Comparison of ENCODE assay signal across 18 cellular contexts in genomic region chr19:48629297-48629598, GRCh38. TPM values are rescaled to one million over a fixed set of nuclear protein-coding genes. Genes with fewer than 3 reads are reported as not detected.
DNase-seq lines count a peak whose midpoint lies in the region; ATAC-seq and TF ChIP-seq lines count a peak whose summit lies in the region.
"Had no signal": no experiment of that assay in that cellular context is flagged by ENCODE, and none has a peak within 500 bp of the region (broad histone marks: within the 10 kb centered on the region; RNA-seq: fewer than 3 reads in every experiment).

No MANE protein-coding gene starts in this region.

- DNase-seq in dorsolateral prefrontal cortex (no peak), upper lobe of right lung (peak; percentile 66), HPDE6-E6E7 (ENCODE audit: extremely low spot score) (no peak), left colon (no peak), foreskin melanocyte (no peak)
- DNase-seq: activated CD4-positive, alpha-beta T cell treated with anti-CD3 and anti-CD28 coated beads, Interleukin-2, amount 50 U/mL, for 4 hours; activated T-cell treated with anti-CD3 and anti-CD28 coated beads, Interleukin-2, amount 50 U/mL, for 24 hours; GOT3; NCI-H1694; NCI-H2227 treated with DMSO at 0.1 percent for 48 hours; T-cell had no signal

- no peaks in the 10 kb centered on the region for H3K27me3 ChIP-seq in HUES48 (ENCODE audit: control insufficient read depth, insufficient read depth, low read length)
- no peaks in the 10 kb centered on the region for H3K27me3 ChIP-seq in dorsolateral prefrontal cortex
- H3K27me3 ChIP-seq in neural cell (ENCODE audit: insufficient read depth, low read depth, low read length): no peaks in the 10 kb centered on the region
- H3K27me3 ChIP-seq in upper lobe of right lung: no peaks in the 10 kb centered on the region
- H3K27me3 ChIP-seq: BLaER1, right lobe of liver had no signal

- H3K9ac ChIP-seq in HUES48 (ENCODE audit: low read depth, low read length): no peak overlapping the region
- no peak overlapping the region for H3K9ac ChIP-seq in neural cell (ENCODE audit: low read length)
- H3K9ac ChIP-seq: BLaER1 had no signal

- H3K4me1 ChIP-seq in HUES48 (ENCODE audit: control insufficient read depth, insufficient read depth, low read length): peaks cover 28% of the 10 kb centered on the region
- peaks cover 43% of the 10 kb centered on the region for H3K4me1 ChIP-seq in upper lobe of right lung

- TF ChIP-seq CTCF in dorsolateral prefrontal cortex (IDR thresholded peaks at IDR 0.05 in 54 of 56, conservative IDR thresholded peaks at IDR 0.05 in 2 of 56; ENCODE audit: low read depth in 1 of 56, partially characterized antibody in 56 of 56): no peak
- TF ChIP-seq CTCF in neural cell (IDR thresholded peaks at IDR 0.05; ENCODE audit: poor library complexity, severe bottlenecking): no peak
- no peak for TF ChIP-seq CTCF in upper lobe of right lung (IDR thresholded peaks at IDR 0.05)

- H4K20me1 ChIP-seq in neural cell (ENCODE audit: insufficient read depth): no peaks in the 10 kb centered on the region

- H2AFZ ChIP-seq in neural cell (ENCODE audit: low read depth, low read length): no peak overlapping the region

- intact Hi-C loops in dorsolateral prefrontal cortex (cut with DNase I): no loop called here
- intact Hi-C loops in upper lobe of right lung (cut with DNase I): no loop called here
- intact Hi-C loops in left colon (cut with DNase I, micrococcal nuclease): no loop called here

- no peaks in the 10 kb centered on the region for H3K9me2 ChIP-seq in neural cell (ENCODE audit: insufficient read depth, low read length)

- H3K36me3 ChIP-seq in HUES48 (ENCODE audit: control insufficient read depth, insufficient read depth, low read length): peaks cover 20% of the 10 kb centered on the region
- H3K36me3 ChIP-seq in neural cell (ENCODE audit: insufficient read depth, low read length): no peaks in the 10 kb centered on the region
- peaks cover 25% of the 10 kb centered on the region for H3K36me3 ChIP-seq in upper lobe of right lung
- H3K36me3 ChIP-seq: right lobe of liver had no signal

- H3K9me3 ChIP-seq in HUES48 (ENCODE audit: control insufficient read depth, insufficient read depth, low read length) (no peaks in the 10 kb centered on the region), neural cell (ENCODE audit: low read length) (no peaks in the 10 kb centered on the region), upper lobe of right lung (no peaks in the 10 kb centered on the region)
- H3K9me3 ChIP-seq: BLaER1, right lobe of liver had no signal

- TF ChIP-seq RAD21 in neural cell (conservative IDR thresholded peaks at IDR 0.05): no peak

- no peak overlapping the region for H3K4me2 ChIP-seq in neural cell (ENCODE audit: low read length)

- H3K4me3 ChIP-seq in HUES48 (ENCODE audit: low read depth, low read length) (peak overlapping the region; percentile 16; the same call in 1 of the 2 replicates), dorsolateral prefrontal cortex (no peak overlapping the region), neural cell (ENCODE audit: low read length) (no peak overlapping the region), upper lobe of right lung (no peak overlapping the region)
- H3K4me3 ChIP-seq: BLaER1, right lobe of liver had no signal

- no peak for TF ChIP-seq EP300 in neural cell (conservative IDR thresholded peaks at IDR 0.05; ENCODE audit: poor library complexity, severe bottlenecking)

- H3K79me2 ChIP-seq in neural cell (replicated peaks; ENCODE audit: insufficient read depth, low read length): peaks cover 15% of the 10 kb centered on the region

- no peaks in the 10 kb centered on the region for H3F3A ChIP-seq in neural cell (ENCODE audit: insufficient read depth, low read length, poor library complexity, severe bottlenecking)

- ATAC-seq in upper lobe of right lung: no peak
- no peak for ATAC-seq in left colon
- ATAC-seq: activated naive CD4-positive, alpha-beta T cell treated with anti-CD3 and anti-CD28 coated beads, Interleukin-2, amount 50 U/mL, for 72 hours; esophagus mucosa; T-cell had no signal

- H3K27ac ChIP-seq in HUES48 (ENCODE audit: low read depth, low read length) (peak overlapping the region; percentile 92), dorsolateral prefrontal cortex (peak overlapping the region in 33 of 59 donors; percentile 16 to 98 (median 82)), neural cell (ENCODE audit: low read length) (no peak overlapping the region), upper lobe of right lung (no peak overlapping the region)

TF ChIP-seq in neural cell, 6 proteins besides CTCF, POLR2A, EP300 and RAD21:
- TF ChIP-seq EZH2 (IDR thresholded peaks at IDR 0.05; ENCODE audit: borderline replicate concordance, insufficient read depth, low read length, poor library complexity, severe bottlenecking) (no peak), REST (IDR thresholded peaks at IDR 0.05; ENCODE audit: borderline replicate concordance) (no peak), TAF1 (IDR thresholded peaks at IDR 0.05; ENCODE audit: low read depth) (no peak), POLR2AphosphoS5 (IDR thresholded peaks at IDR 0.05) (peak; percentile 35)

RNA-seq across cellular contexts. Expression of gene DBP, which starts 7.9 kb away (rescaled TPM):
- 10 to 100 TPM; 24.9 to 77.5 (median 41.6) TPM for total RNA-seq in dorsolateral prefrontal cortex
- 1.0 and 3.6 TPM in 2 replicates for polyA plus RNA-seq in neural cell
- polyA minus RNA-seq in neural cell: 5.4 TPM in 2 replicates
- total RNA-seq in upper lobe of right lung: 17.7 TPM
- 10 to 100 TPM in 1 of 2 donors, 1 to 10 TPM in 1; 6.9 to 14.6 TPM for total RNA-seq in left colon

RNA-seq across cellular contexts. Expression of gene SPHK2, which starts 9.9 kb away (rescaled TPM):
- total RNA-seq in dorsolateral prefrontal cortex (10 to 100 TPM; 40.7 to 88.8 (median 62.5) TPM), upper lobe of right lung (23.3 TPM), left colon (10 to 100 TPM; 45.1 to 51.0 TPM)
- polyA plus RNA-seq in neural cell: 22.6 and 32.6 TPM in 2 replicates
- polyA minus RNA-seq in neural cell: 28.5 and 31.7 TPM in 2 replicates

RNA-seq across cellular contexts. Expression of gene RPL18, which starts 10.3 kb away (rescaled TPM):
- 100 to 1,000 TPM; 354 to 681 (median 462) TPM for total RNA-seq in dorsolateral prefrontal cortex
- polyA plus RNA-seq in neural cell: 2,102 and 2,180 TPM in 2 replicates
- 717 and 772 TPM in 2 replicates for polyA minus RNA-seq in neural cell
- 1,025 TPM for total RNA-seq in upper lobe of right lung
- total RNA-seq in left colon: 1,000 to 10,000 TPM; 1,328 to 1,333 TPM

RNA-seq across cellular contexts. Expression of gene FAM83E, which starts 14.4 kb away (rescaled TPM):
- total RNA-seq in dorsolateral prefrontal cortex (1 to 10 TPM in 13 of 120 experiments, under 1 TPM in 18, not detected in 89; 0.25 to 2.6 (median 0.96) TPM), upper lobe of right lung (31.1 TPM), left colon (100 to 1,000 TPM; 180 to 247 TPM)
- 0.73 and 1.2 TPM in 2 replicates for polyA plus RNA-seq in neural cell
- polyA minus RNA-seq in neural cell: 6.1 TPM in 1 of 2 replicates, not detected in the other
- total RNA-seq: subcutaneous adipose tissue had no signal

RNA-seq across cellular contexts. Expression of gene CA11, which starts 16.7 kb away (rescaled TPM):
- total RNA-seq in dorsolateral prefrontal cortex (100 to 1,000 TPM; 107 to 396 (median 272) TPM), upper lobe of right lung (9.5 TPM), left colon (1 to 10 TPM; 1.7 to 4.2 TPM)
- polyA plus RNA-seq in neural cell: 105 and 108 TPM in 2 replicates
- 50.0 and 57.7 TPM in 2 replicates for polyA minus RNA-seq in neural cell

Comparison
In these comparisons a context has a peak if more than half of its experiments do, and no peak if none do; other contexts are left out.
1. H3K27ac ChIP-seq: peak in HUES48 (single experiment) and dorsolateral prefrontal cortex (33 of 59); none in neural cell (single experiment) and upper lobe of right lung (single experiment).